1 cellular context compared by ENCODE assay signal in the genomic region with DNA sequence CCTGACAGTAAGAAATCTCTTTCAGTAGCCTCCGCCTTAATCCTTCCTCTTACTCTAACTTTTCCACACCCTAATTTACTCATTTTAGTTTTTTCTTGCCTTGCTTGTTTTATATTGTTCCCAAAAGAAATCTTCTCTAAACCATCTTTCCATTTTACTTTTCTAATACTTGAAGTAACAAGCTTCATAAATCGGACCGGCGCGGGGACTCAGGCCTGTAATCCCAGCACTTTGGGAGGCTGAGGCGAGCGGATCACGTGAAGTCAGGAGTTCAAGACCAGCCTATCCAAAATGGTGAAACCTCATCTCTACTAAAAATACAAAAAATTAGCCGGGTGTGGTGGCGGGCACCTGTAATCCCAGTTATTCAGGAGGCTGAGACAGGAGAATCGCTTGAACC.
TF ChIP-seq lines count a peak whose summit lies in the region.

No MANE protein-coding gene starts in this region.

TF ChIP-seq in GM12878, 131 proteins besides CTCF, POLR2A, EP300 and RAD21 (continued from another document):
- TF ChIP-seq, protein P1, sequence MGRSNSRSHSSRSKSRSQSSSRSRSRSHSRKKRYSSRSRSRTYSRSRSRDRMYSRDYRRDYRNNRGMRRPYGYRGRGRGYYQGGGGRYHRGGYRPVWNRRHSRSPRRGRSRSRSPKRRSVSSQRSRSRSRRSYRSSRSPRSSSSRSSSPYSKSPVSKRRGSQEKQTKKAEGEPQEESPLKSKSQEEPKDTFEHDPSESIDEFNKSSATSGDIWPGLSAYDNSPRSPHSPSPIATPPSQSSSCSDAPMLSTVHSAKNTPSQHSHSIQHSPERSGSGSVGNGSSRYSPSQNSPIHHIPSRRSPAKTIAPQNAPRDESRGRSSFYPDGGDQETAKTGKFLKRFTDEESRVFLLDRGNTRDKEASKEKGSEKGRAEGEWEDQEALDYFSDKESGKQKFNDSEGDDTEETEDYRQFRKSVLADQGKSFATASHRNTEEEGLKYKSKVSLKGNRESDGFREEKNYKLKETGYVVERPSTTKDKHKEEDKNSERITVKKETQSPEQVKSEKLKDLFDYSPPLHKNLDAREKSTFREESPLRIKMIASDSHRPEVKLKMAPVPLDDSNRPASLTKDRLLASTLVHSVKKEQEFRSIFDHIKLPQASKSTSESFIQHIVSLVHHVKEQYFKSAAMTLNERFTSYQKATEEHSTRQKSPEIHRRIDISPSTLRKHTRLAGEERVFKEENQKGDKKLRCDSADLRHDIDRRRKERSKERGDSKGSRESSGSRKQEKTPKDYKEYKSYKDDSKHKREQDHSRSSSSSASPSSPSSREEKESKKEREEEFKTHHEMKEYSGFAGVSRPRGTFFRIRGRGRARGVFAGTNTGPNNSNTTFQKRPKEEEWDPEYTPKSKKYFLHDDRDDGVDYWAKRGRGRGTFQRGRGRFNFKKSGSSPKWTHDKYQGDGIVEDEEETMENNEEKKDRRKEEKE (IDR thresholded peaks at IDR 0.05): no peak
- TF ChIP-seq, protein P2, sequence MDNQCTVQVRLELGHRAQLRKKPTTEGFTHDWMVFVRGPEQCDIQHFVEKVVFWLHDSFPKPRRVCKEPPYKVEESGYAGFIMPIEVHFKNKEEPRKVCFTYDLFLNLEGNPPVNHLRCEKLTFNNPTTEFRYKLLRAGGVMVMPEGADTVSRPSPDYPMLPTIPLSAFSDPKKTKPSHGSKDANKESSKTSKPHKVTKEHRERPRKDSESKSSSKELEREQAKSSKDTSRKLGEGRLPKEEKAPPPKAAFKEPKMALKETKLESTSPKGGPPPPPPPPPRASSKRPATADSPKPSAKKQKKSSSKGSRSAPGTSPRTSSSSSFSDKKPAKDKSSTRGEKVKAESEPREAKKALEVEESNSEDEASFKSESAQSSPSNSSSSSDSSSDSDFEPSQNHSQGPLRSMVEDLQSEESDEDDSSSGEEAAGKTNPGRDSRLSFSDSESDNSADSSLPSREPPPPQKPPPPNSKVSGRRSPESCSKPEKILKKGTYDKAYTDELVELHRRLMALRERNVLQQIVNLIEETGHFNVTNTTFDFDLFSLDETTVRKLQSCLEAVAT (IDR thresholded peaks at IDR 0.05): peak; percentile 80
- TF ChIP-seq NFYA (IDR thresholded peaks at IDR 0.05; ENCODE audit: borderline replicate concordance, low read depth, low read length): no peak
- TF ChIP-seq, protein P3, sequence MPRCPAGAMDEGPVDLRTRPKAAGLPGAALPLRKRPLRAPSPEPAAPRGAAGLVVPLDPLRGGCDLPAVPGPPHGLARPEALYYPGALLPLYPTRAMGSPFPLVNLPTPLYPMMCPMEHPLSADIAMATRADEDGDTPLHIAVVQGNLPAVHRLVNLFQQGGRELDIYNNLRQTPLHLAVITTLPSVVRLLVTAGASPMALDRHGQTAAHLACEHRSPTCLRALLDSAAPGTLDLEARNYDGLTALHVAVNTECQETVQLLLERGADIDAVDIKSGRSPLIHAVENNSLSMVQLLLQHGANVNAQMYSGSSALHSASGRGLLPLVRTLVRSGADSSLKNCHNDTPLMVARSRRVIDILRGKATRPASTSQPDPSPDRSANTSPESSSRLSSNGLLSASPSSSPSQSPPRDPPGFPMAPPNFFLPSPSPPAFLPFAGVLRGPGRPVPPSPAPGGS (IDR thresholded peaks at IDR 0.05; ENCODE audit: borderline replicate concordance, insufficient read depth, low read depth, low read length, poor library complexity, severe bottlenecking): no peak
